Comparison of ENCODE assay signal across 14 cellular contexts in genomic region chr22:43377486-43377995, GRCh38. TPM values are rescaled to one million over a fixed set of nuclear protein-coding genes. Genes with fewer than 3 reads are reported as not detected.
DNase-seq lines count a peak whose midpoint lies in the region; ATAC-seq, FAIRE-seq and TF ChIP-seq lines count a peak whose summit lies in the region.
"Had no signal": no experiment of that assay in that cellular context is flagged by ENCODE, and none has a peak within 500 bp of the region (broad histone marks: within the 10 kb centered on the region; RNA-seq: fewer than 3 reads in every experiment).

No MANE protein-coding gene starts in this region.

- H3K27ac Mint-ChIP-seq in stimulated activated effector memory CD8-positive, alpha-beta T cell treated with anti-CD3 and anti-CD28 coated beads, Interleukin-12 subunit alpha, Interleukin-12 subunit beta, amount 100 ng/mL, for 72 hours, result no peak overlapping the region
- H3K27ac Mint-ChIP-seq: H9; T-helper 1 cell treated with Interleukin-12 subunit alpha and Interleukin-12 subunit beta and Interleukin-4 antibody, amounts not matched to agents 30 μg/mL and 1 μg/mL, for 36 hours had no signal

- no peak for TF ChIP-seq RAD21 in HepG2 (CRISPR knock-in tag; IDR thresholded peaks at IDR 0.05)

- DNase-seq in body of pancreas (peak in 2 of 4 donors; percentile 19 to 26), HepG2 (ENCODE audit: low spot score) (no peak), activated gamma-delta T cell treated with Interleukin-2 at 50 U/mL for 16 hours (no peak), dedifferentiated amniotic fluid mesenchymal stem cell (ENCODE audit: extremely low spot score) (no peak), SIG-M5 treated with dmso at 0.1 percent for 504 hours (lab: John Stamatoyannopoulos, UW; ENCODE audit: unreplicated experiment) (no peak)
- DNase-seq in stimulated activated effector memory CD8-positive, alpha-beta T cell treated with anti-CD3 and anti-CD28 coated beads, Interleukin-12 subunit alpha, Interleukin-12 subunit beta, amount 100 ng/mL, for 72 hours (ENCODE audit: low spot score in 2 of 2), result no peak
- DNase-seq: H9; stimulated activated CD4-positive, alpha-beta T cell treated with anti-CD3 and anti-CD28 coated beads, Interleukin-2, amount 100 ng/mL, for 24 hours had no signal

- FAIRE-seq in HepG2 (lab: Jason Lieb, UNC), result no peak
- FAIRE-seq: frontal cortex, keratinocyte had no signal

- H3K4me1 ChIP-seq in body of pancreas, result peaks cover 29% of the 10 kb centered on the region
- H3K4me1 ChIP-seq in HepG2 (ENCODE audit: insufficient read depth, low read length), result peaks cover 54% of the 10 kb centered on the region

- no peak overlapping the region for H2AFZ ChIP-seq in HepG2 (ENCODE audit: low read length)

- in situ Hi-C loops in HepG2 (cut with HindIII; ENCODE audit: extremely low pct_ligation_motif_present, low pct_unique_long_range_greater_than_20kb), result no loop called here

- H3K36me3 ChIP-seq in body of pancreas (replicated peaks in 1 of 2; ENCODE audit: insufficient read depth in 1 of 2, low read depth in 2 of 2) (no peaks in the 10 kb centered on the region), HepG2 (replicated peaks in 1 of 2; ENCODE audit: control insufficient read depth in 1 of 2, insufficient read depth in 2 of 2, low read length in 2 of 2) (no peaks in the 10 kb centered on the region)

- TF ChIP-seq EP300 in HepG2 (IDR thresholded peaks at IDR 0.05; ENCODE audit: low read depth in 2 of 2, low read length in 2 of 2) (no peak), HepG2 (CRISPR knock-in tag; IDR thresholded peaks at IDR 0.05; ENCODE audit: borderline replicate concordance) (no peak)

- H3K36me3 Mint-ChIP-seq in stimulated activated effector memory CD8-positive, alpha-beta T cell treated with anti-CD3 and anti-CD28 coated beads, Interleukin-12 subunit alpha, Interleukin-12 subunit beta, amount 100 ng/mL, for 72 hours, result no peaks in the 10 kb centered on the region

- CTCF ChIA-PET in HepG2 (lab: Yijun Ruan, JAX; ENCODE audit: low intra/inter-chr PET ratio, low total read pairs), result no interaction called here

- H3K9ac ChIP-seq in HepG2 (ENCODE audit: insufficient read depth, low read depth, low read length), result no peak overlapping the region

- WGBS in body of pancreas, 2 donors, result 25 to 30% methylated on average over 7 to 11 of the region's 11 CpGs
- WGBS in HepG2 (ENCODE audit: low lambda C conversion rate), result 74% methylated on average over 11 of the region's 11 CpGs

- TF ChIP-seq CTCF in body of pancreas (IDR thresholded peaks at IDR 0.05), result no peak
- no peak for TF ChIP-seq CTCF in HepG2 (CRISPR knock-in tag; IDR thresholded peaks at IDR 0.05)

- peaks cover 33% of the 10 kb centered on the region for H3K4me1 Mint-ChIP-seq in stimulated activated effector memory CD8-positive, alpha-beta T cell treated with anti-CD3 and anti-CD28 coated beads, Interleukin-12 subunit alpha, Interleukin-12 subunit beta, amount 100 ng/mL, for 72 hours

- H3K27ac ChIP-seq in body of pancreas (peak overlapping the region in 3 of 4 donors; percentile 31 to 71 (median 64)), HepG2 (ENCODE audit: extremely low read length, insufficient read depth, low read length) (no peak overlapping the region)

- TF ChIP-seq POLR2A in body of pancreas (IDR thresholded peaks at IDR 0.05), result no peak
- TF ChIP-seq POLR2A in HepG2 (IDR thresholded peaks at IDR 0.05; ENCODE audit: insufficient read depth in 1 of 2, low read depth in 2 of 2, low read length in 2 of 2), result no peak

- no peaks in the 10 kb centered on the region for H3K27me3 ChIP-seq in body of pancreas
- no peaks in the 10 kb centered on the region for H3K27me3 ChIP-seq in HepG2 (ENCODE audit: control insufficient read depth in 1 of 2, insufficient read depth in 2 of 2, low read length in 2 of 2)

- POLR2A ChIA-PET in HepG2 (lab: Yijun Ruan, JAX), result interaction anchor here (1.2 kb wide), 1 partner anchor 190 kb away, joined by 3 read pairs; the partner anchor contains the start of gene TTLL12

- H3K4me3 ChIP-seq in body of pancreas (no peak overlapping the region), HepG2 (replicated peaks in 1 of 3; ENCODE audit: insufficient read depth in 1 of 3, low read depth in 2 of 3, low read length in 3 of 3) (peak overlapping the region in 2 of 3 experiments; percentile 11 to 14; a peak in 1 of 6 replicates)

- H3K4me2 ChIP-seq in HepG2 (ENCODE audit: low read depth, low read length), result peak overlapping the region; percentile 58

- no peaks in the 10 kb centered on the region for H4K20me1 ChIP-seq in HepG2 (ENCODE audit: insufficient read depth, low read length)

- no peaks in the 10 kb centered on the region for H3K79me2 ChIP-seq in HepG2 (ENCODE audit: insufficient read depth, low read length)

- peaks cover 5% of the 10 kb centered on the region for H3K9me3 Mint-ChIP-seq in stimulated activated effector memory CD8-positive, alpha-beta T cell treated with anti-CD3 and anti-CD28 coated beads, Interleukin-12 subunit alpha, Interleukin-12 subunit beta, amount 100 ng/mL, for 72 hours
- H3K9me3 Mint-ChIP-seq: H9; T-helper 1 cell treated with Interleukin-12 subunit alpha and Interleukin-12 subunit beta and Interleukin-4 antibody, amounts not matched to agents 30 μg/mL and 1 μg/mL, for 36 hours had no signal

- H3K9me3 ChIP-seq in body of pancreas (no peaks in the 10 kb centered on the region), HepG2 (ENCODE audit: low read length) (no peaks in the 10 kb centered on the region)

- peak overlapping the region; percentile 33 for H3K4me3 Mint-ChIP-seq in stimulated activated effector memory CD8-positive, alpha-beta T cell treated with anti-CD3 and anti-CD28 coated beads, Interleukin-12 subunit alpha, Interleukin-12 subunit beta, amount 100 ng/mL, for 72 hours
- H3K4me3 Mint-ChIP-seq: H9; T-helper 1 cell treated with Interleukin-12 subunit alpha and Interleukin-12 subunit beta and Interleukin-4 antibody, amounts not matched to agents 30 μg/mL and 1 μg/mL, for 36 hours had no signal

- no TSS peak for BruUV-seq in HepG2 (replicated peaks; lab: Mats Ljungman, UMichigan)

- peak; percentile 10 for ATAC-seq in GM19455 (IDR thresholded peaks at IDR 0.05; ENCODE audit: unreplicated experiment)
- peak; percentile 7 for ATAC-seq in body of pancreas
- ATAC-seq in HepG2, result no peak; the same call in 2 of the 3 replicates
- ATAC-seq in stimulated activated effector memory CD8-positive, alpha-beta T cell treated with anti-CD3 and anti-CD28 coated beads, Interleukin-12 subunit alpha, Interleukin-12 subunit beta, amount 100 ng/mL, for 72 hours, result no peak
- ATAC-seq in GM18858 (IDR thresholded peaks at IDR 0.05; ENCODE audit: unreplicated experiment), result no peak

- intact Hi-C loops in body of pancreas (cut with DNase I) (no loop called here), HepG2 (cut with micrococcal nuclease; ENCODE audit: unreplicated experiment) (no loop called here)

RNA-seq across cellular contexts. Expression of gene MPPED1, which starts 34.3 kb away (rescaled TPM):
- total RNA-seq in body of pancreas (not detected), HepG2 (2016; rRNA removed; fragmentation: Illumina TruSeq; extraction: Trizol) (not detected in 2 replicates)
- not detected in 2 replicates for total RNA-seq in HepG2 (2016; cell fraction: cytosol; rRNA removed; fragmentation: Illumina TruSeq; extraction: Trizol; ENCODE audit: low read depth)
- not detected in 2 replicates for total RNA-seq in HepG2 (2016; cell fraction: insoluble cytoplasmic fraction; rRNA removed; fragmentation: Illumina TruSeq; extraction: Trizol)
- total RNA-seq in HepG2 (2016; cell fraction: membrane; rRNA removed; fragmentation: Illumina TruSeq; extraction: Trizol), result not detected in 2 replicates
- total RNA-seq in HepG2 (2016; cell fraction: nucleus; rRNA removed; fragmentation: Illumina TruSeq; extraction: Trizol), result not detected in 2 replicates
- polyA plus RNA-seq in HepG2 (2011; rRNA removed), result 0.77 and 1.2 TPM in 2 replicates
- 0.78 and 0.81 TPM in 2 replicates for polyA plus RNA-seq in HepG2 (2011; cell fraction: cytosol; rRNA removed)
- 0.59 and 0.83 TPM in 2 replicates for polyA plus RNA-seq in HepG2 (2011; cell fraction: nucleus; rRNA removed)
- 0.63 and 0.94 TPM in 2 replicates for polyA plus RNA-seq in HepG2 (2012)
- polyA plus RNA-seq in HepG2 (2016; cell fraction: cytosol; fragmentation: Illumina TruSeq; extraction: Trizol; ENCODE audit: low read depth), result not detected in 2 replicates
- not detected in 2 replicates for polyA plus RNA-seq in HepG2 (2016; cell fraction: insoluble cytoplasmic fraction; fragmentation: Illumina TruSeq; extraction: Trizol; ENCODE audit: low read depth)
- polyA plus RNA-seq in HepG2 (2016; cell fraction: membrane; fragmentation: Illumina TruSeq; extraction: Trizol; ENCODE audit: low read depth), result not detected in 2 replicates
- polyA plus RNA-seq in HepG2 (2016; cell fraction: nucleus; fragmentation: Illumina TruSeq; extraction: Trizol; ENCODE audit: insufficient read depth, low read depth), result not detected in 2 replicates
- 0.90 TPM in 1 of 2 replicates, not detected in the other for polyA minus RNA-seq in HepG2 (2011; rRNA and poly(A)+ RNA removed; ENCODE audit: low replicate concordance)
- polyA minus RNA-seq in HepG2 (2011; cell fraction: cytosol; rRNA and poly(A)+ RNA removed), result 0.44 and 0.49 TPM in 2 replicates
- polyA minus RNA-seq in HepG2 (2011; cell fraction: nucleus; rRNA and poly(A)+ RNA removed), result 0.26 and 0.75 TPM in 2 replicates
- total RNA-seq: renal cortical epithelial cell had no signal
- polyA plus RNA-seq: keratinocyte had no signal

RNA-seq across cellular contexts. Expression of gene SCUBE1, which starts 34.4 kb away (rescaled TPM):
- total RNA-seq in body of pancreas (under 1 TPM; under 0.01 to 0.26 TPM), HepG2 (2016; rRNA removed; fragmentation: Illumina TruSeq; extraction: Trizol) (under 0.01 TPM in 1 of 2 replicates, not detected in the other)
- total RNA-seq in HepG2 (2016; cell fraction: cytosol; rRNA removed; fragmentation: Illumina TruSeq; extraction: Trizol; ENCODE audit: low read depth), result not detected in 2 replicates
- under 0.01 and 0.06 TPM in 2 replicates for total RNA-seq in HepG2 (2016; cell fraction: insoluble cytoplasmic fraction; rRNA removed; fragmentation: Illumina TruSeq; extraction: Trizol)
- total RNA-seq in HepG2 (2016; cell fraction: membrane; rRNA removed; fragmentation: Illumina TruSeq; extraction: Trizol), result 0.06 TPM in 1 of 2 replicates, not detected in the other
- not detected in 2 replicates for total RNA-seq in HepG2 (2016; cell fraction: nucleus; rRNA removed; fragmentation: Illumina TruSeq; extraction: Trizol)
- 0.04 and 0.05 TPM in 2 replicates for polyA plus RNA-seq in HepG2 (2011; rRNA removed)
- polyA plus RNA-seq in HepG2 (2011; cell fraction: cytosol; rRNA removed), result 0.05 TPM in 1 of 2 replicates, not detected in the other
- polyA plus RNA-seq in HepG2 (2011; cell fraction: nucleus; rRNA removed), result 0.02 and 0.09 TPM in 2 replicates
- not detected in 2 replicates for polyA plus RNA-seq in HepG2 (2012)
- polyA plus RNA-seq in HepG2 (2016; cell fraction: cytosol; fragmentation: Illumina TruSeq; extraction: Trizol; ENCODE audit: low read depth), result not detected in 2 replicates
- polyA plus RNA-seq in HepG2 (2016; cell fraction: insoluble cytoplasmic fraction; fragmentation: Illumina TruSeq; extraction: Trizol; ENCODE audit: low read depth), result not detected in 2 replicates
- not detected in 2 replicates for polyA plus RNA-seq in HepG2 (2016; cell fraction: membrane; fragmentation: Illumina TruSeq; extraction: Trizol; ENCODE audit: low read depth)
- not detected in 2 replicates for polyA plus RNA-seq in HepG2 (2016; cell fraction: nucleus; fragmentation: Illumina TruSeq; extraction: Trizol; ENCODE audit: insufficient read depth, low read depth)
- polyA minus RNA-seq in HepG2 (2011; rRNA and poly(A)+ RNA removed; ENCODE audit: low replicate concordance), result not detected in 2 replicates
- not detected in 2 replicates for polyA minus RNA-seq in HepG2 (2011; cell fraction: cytosol; rRNA and poly(A)+ RNA removed)
- not detected in 2 replicates for polyA minus RNA-seq in HepG2 (2011; cell fraction: nucleus; rRNA and poly(A)+ RNA removed)
- polyA plus RNA-seq: keratinocyte had no signal

Comparison
In these comparisons a context has a peak if more than half of its experiments do, and no peak if none do; other contexts are left out.
1. ATAC-seq: peak in GM19455 (single experiment) and body of pancreas (single experiment); none in HepG2 (single experiment), stimulated activated effector memory CD8-positive, alpha-beta T cell treated with anti-CD3 and anti-CD28 coated beads, Interleukin-12 subunit alpha, Interleukin-12 subunit beta, amount 100 ng/mL, for 72 hours (single experiment) and GM18858 (single experiment).
2. H3K4me3 ChIP-seq: peak in HepG2 (2 of 3); none in body of pancreas (0 of 2).